In genomic region chr12:52346596-52346995, GRCh38 we compare ENCODE assay signal across 13 cellular contexts. TPM values are rescaled to one million over a fixed set of nuclear protein-coding genes. Genes with fewer than 3 reads are reported as not detected.
DNase-seq lines count a peak whose midpoint lies in the region; ATAC-seq and TF ChIP-seq lines count a peak whose summit lies in the region.
"Had no signal": no experiment of that assay in that cellular context is flagged by ENCODE, and none has a peak within 500 bp of the region (broad histone marks: within the 10 kb centered on the region; RNA-seq: fewer than 3 reads in every experiment).

No MANE protein-coding gene starts in this region.

- peak; percentile 14 for DNase-seq in RWPE2 (ENCODE audit: low spot score)
- DNase-seq in right cardiac atrium: no peak
- peak; percentile 27 for DNase-seq in pons (ENCODE audit: low spot score)
- no peak for DNase-seq in NOMO-1 (lab: John Stamatoyannopoulos, UW; ENCODE audit: unreplicated experiment in 2 of 2)
- DNase-seq in chondrocyte (ENCODE audit: low spot score): no peak
- DNase-seq in foreskin fibroblast: no peak
- no peak for DNase-seq in Kasumi-1 (lab: John Stamatoyannopoulos, UW)
- DNase-seq: activated CD4-positive, alpha-beta memory T cell treated with anti-CD3 and anti-CD28 coated beads for 36 hours; EL; H7; mesenchymal stem cell; NK-92 treated with Interleukin-12 subunit alpha and Interleukin-12 subunit beta, amount 100 ng/mL, for 24 hours had no signal

- H3K27me3 ChIP-seq in RWPE2 (ENCODE audit: insufficient read depth, poor library complexity, severe bottlenecking) (no peaks in the 10 kb centered on the region), right cardiac atrium (ENCODE audit: control insufficient read depth, insufficient read depth) (no peaks in the 10 kb centered on the region)

- H3K9me3 ChIP-seq in RWPE2 (ENCODE audit: severe bottlenecking): no peaks in the 10 kb centered on the region
- H3K9me3 ChIP-seq in right cardiac atrium (ENCODE audit: control insufficient read depth, low read length): peaks cover 3% of the 10 kb centered on the region

- no peak overlapping the region for H3K27ac Mint-ChIP-seq in chondrocyte (ENCODE audit: unreplicated experiment)
- H3K27ac Mint-ChIP-seq: activated CD4-positive, alpha-beta memory T cell treated with anti-CD3 and anti-CD28 coated beads for 36 hours had no signal

- 20% methylated on average over 4 of the region's 4 CpGs for WGBS in right cardiac atrium

- H3K4me3 ChIP-seq in RWPE2 (ENCODE audit: severe bottlenecking) (no peak overlapping the region), right cardiac atrium (ENCODE audit: low read length) (no peak overlapping the region), foreskin fibroblast (ENCODE audit: low read depth in 1 of 2, low read length in 2 of 2) (no peak overlapping the region)

- H3K4me1 ChIP-seq in RWPE2 (ENCODE audit: insufficient read depth, poor library complexity, severe bottlenecking) (peaks cover 20% of the 10 kb centered on the region), right cardiac atrium (ENCODE audit: control insufficient read depth, insufficient read depth, low read length) (no peaks in the 10 kb centered on the region)

- H3K27me3 Mint-ChIP-seq in chondrocyte (ENCODE audit: low read depth): peaks cover 22% of the 10 kb centered on the region

- peak; percentile 64 for ATAC-seq in GM18861 (IDR thresholded peaks at IDR 0.05; ENCODE audit: unreplicated experiment)
- ATAC-seq in RWPE2 (ENCODE audit: low read depth): no peak
- peak; percentile 31 to 67 for ATAC-seq in right cardiac atrium

- no peak overlapping the region for H3K4me3 Mint-ChIP-seq in chondrocyte (ENCODE audit: unreplicated experiment)
- H3K4me3 Mint-ChIP-seq: activated CD4-positive, alpha-beta memory T cell treated with anti-CD3 and anti-CD28 coated beads for 36 hours had no signal

- H3K36me3 ChIP-seq in RWPE2 (ENCODE audit: low read depth): no peaks in the 10 kb centered on the region

- H3K9me3 Mint-ChIP-seq in chondrocyte (ENCODE audit: low read depth): peaks cover 3% of the 10 kb centered on the region
- H3K9me3 Mint-ChIP-seq: activated CD4-positive, alpha-beta memory T cell treated with anti-CD3 and anti-CD28 coated beads for 36 hours had no signal

- H3K4me1 Mint-ChIP-seq in chondrocyte (ENCODE audit: low read depth): peaks cover 5% of the 10 kb centered on the region

- TF ChIP-seq CTCF in RWPE2 (IDR thresholded peaks at IDR 0.05; ENCODE audit: poor library complexity, severe bottlenecking): no peak
- no peak for TF ChIP-seq CTCF in chondrocyte (IDR thresholded peaks at IDR 0.05)
- no peak for TF ChIP-seq CTCF in foreskin fibroblast (IDR thresholded peaks at IDR 0.05; ENCODE audit: low read depth, low read length)

- H3K36me3 Mint-ChIP-seq in chondrocyte (ENCODE audit: low read depth): no peaks in the 10 kb centered on the region
- H3K36me3 Mint-ChIP-seq: activated CD4-positive, alpha-beta memory T cell treated with anti-CD3 and anti-CD28 coated beads for 36 hours had no signal

- intact Hi-C loops in right cardiac atrium (cut with DNase I): no loop called here

- H3K27ac ChIP-seq in RWPE2 (ENCODE audit: poor library complexity, severe bottlenecking): peak overlapping the region; percentile 68
- no peak overlapping the region for H3K27ac ChIP-seq in right cardiac atrium (ENCODE audit: low read length)

RNA-seq across cellular contexts. Expression of gene KRT85, which starts 20.7 kb away (rescaled TPM):
- total RNA-seq in right cardiac atrium (not detected), chondrocyte (not detected in 3 replicates)
- not detected for polyA plus RNA-seq in right cardiac atrium
- total RNA-seq: activated CD4-positive, alpha-beta memory T cell treated with anti-CD3 and anti-CD28 coated beads for 36 hours; H7 had no signal

RNA-seq across cellular contexts. Expression of gene KRT83, which starts 25.4 kb away (rescaled TPM):
- not detected for total RNA-seq in right cardiac atrium
- not detected for polyA plus RNA-seq in right cardiac atrium
- total RNA-seq in chondrocyte: not detected in 3 replicates
- total RNA-seq: activated CD4-positive, alpha-beta memory T cell treated with anti-CD3 and anti-CD28 coated beads for 36 hours had no signal

RNA-seq across cellular contexts. Expression of gene KRT84, which starts 38.9 kb away (rescaled TPM):
- not detected for total RNA-seq in right cardiac atrium
- not detected for polyA plus RNA-seq in right cardiac atrium
- not detected in 3 replicates for total RNA-seq in chondrocyte
- total RNA-seq: activated CD4-positive, alpha-beta memory T cell treated with anti-CD3 and anti-CD28 coated beads for 36 hours; H7 had no signal

RNA-seq across cellular contexts. Expression of gene KRT81, which starts 55.3 kb away (rescaled TPM):
- not detected for total RNA-seq in right cardiac atrium
- polyA plus RNA-seq in right cardiac atrium: not detected
- total RNA-seq in chondrocyte: 1.1 to 2.2 TPM (median 1.3 TPM) in 3 replicates
- total RNA-seq: activated CD4-positive, alpha-beta memory T cell treated with anti-CD3 and anti-CD28 coated beads for 36 hours; H7 had no signal

RNA-seq across cellular contexts. Expression of gene KRT82, which starts 59.5 kb away (rescaled TPM):
- total RNA-seq in right cardiac atrium (not detected), chondrocyte (not detected in 3 replicates)
- not detected for polyA plus RNA-seq in right cardiac atrium
- total RNA-seq: activated CD4-positive, alpha-beta memory T cell treated with anti-CD3 and anti-CD28 coated beads for 36 hours; H7 had no signal

Comparison
In these comparisons a context has a peak if more than half of its experiments do, and no peak if none do; other contexts are left out.
1. DNase-seq: peak in RWPE2 (single experiment) and pons (single experiment); none in right cardiac atrium (0 of 3), NOMO-1 (0 of 2), chondrocyte (single experiment), foreskin fibroblast (0 of 2) and Kasumi-1 (0 of 2).